23 cellular contexts compared by ENCODE assay signal in genomic region chr4:149518471-149518870, GRCh38.
DNase-seq lines count a peak whose midpoint lies in the region; ATAC-seq, FAIRE-seq and TF ChIP-seq lines count a peak whose summit lies in the region.
"Had no signal": no experiment of that assay in that cellular context is flagged by ENCODE, and none has a peak within 500 bp of the region (broad histone marks: within the 10 kb centered on the region; RNA-seq: fewer than 3 reads in every experiment).

No MANE protein-coding gene starts in this region.

- H3K27ac Mint-ChIP-seq in astrocyte (ENCODE audit: unreplicated experiment) = no peak overlapping the region
- H3K27ac Mint-ChIP-seq in naive thymus-derived CD4-positive, alpha-beta T cell = no peak overlapping the region
- H3K27ac Mint-ChIP-seq: B cell; CD8-positive, alpha-beta T cell; HFFc6 had no signal

- H3K4me1 ChIP-seq in astrocyte (ENCODE audit: insufficient read depth, low read length) = no peaks in the 10 kb centered on the region
- H3K4me1 ChIP-seq in effector memory CD4-positive, alpha-beta T cell (ENCODE audit: control insufficient read depth, insufficient read depth, low read length, poor library complexity, severe bottlenecking) = no peaks in the 10 kb centered on the region
- no peaks in the 10 kb centered on the region for H3K4me1 ChIP-seq in naive thymus-derived CD4-positive, alpha-beta T cell (ENCODE audit: control insufficient read depth in 2 of 2, insufficient read depth in 2 of 2, low read length in 2 of 2)

- no peaks in the 10 kb centered on the region for H3K36me3 Mint-ChIP-seq in astrocyte (ENCODE audit: low read depth, unreplicated experiment)
- H3K36me3 Mint-ChIP-seq in naive thymus-derived CD4-positive, alpha-beta T cell = no peaks in the 10 kb centered on the region
- H3K36me3 Mint-ChIP-seq: CD8-positive, alpha-beta T cell had no signal

- no peaks in the 10 kb centered on the region for H3K27me3 ChIP-seq in astrocyte (ENCODE audit: insufficient read depth, low read length)
- no peaks in the 10 kb centered on the region for H3K27me3 ChIP-seq in effector memory CD4-positive, alpha-beta T cell (replicated peaks; ENCODE audit: control insufficient read depth, insufficient read depth, low read length, poor library complexity, severe bottlenecking)
- no peaks in the 10 kb centered on the region for H3K27me3 ChIP-seq in naive thymus-derived CD4-positive, alpha-beta T cell (ENCODE audit: control insufficient read depth in 2 of 2, insufficient read depth in 2 of 2, low read length in 2 of 2)
- H3K27me3 ChIP-seq: BLaER1 treated with 17β-estradiol and CSF1 and Interleukin-3, amounts not matched to agents 10 nM and 100 nM had no signal

- no peak for ATAC-seq in HG02798 (IDR thresholded peaks at IDR 0.05; ENCODE audit: poor library complexity, unreplicated experiment)
- no peak for ATAC-seq in naive thymus-derived CD4-positive, alpha-beta T cell
- ATAC-seq: CD8-positive, alpha-beta T cell; GM12878; HCT116 had no signal

- H3K79me2 ChIP-seq in astrocyte (ENCODE audit: insufficient read depth, low read length) = no peaks in the 10 kb centered on the region

- no peak overlapping the region for H3K27ac ChIP-seq in astrocyte (ENCODE audit: low read depth, low read length)
- H3K27ac ChIP-seq in effector memory CD4-positive, alpha-beta T cell (ENCODE audit: insufficient read depth, low read length, poor library complexity, severe bottlenecking) = no peak overlapping the region
- H3K27ac ChIP-seq in naive thymus-derived CD4-positive, alpha-beta T cell (ENCODE audit: low read depth, low read length) = no peak overlapping the region
- H3K27ac ChIP-seq: BLaER1 treated with 17β-estradiol and CSF1 and Interleukin-3, amounts not matched to agents 10 nM and 100 nM; GM23248 had no signal

- H3K4me3 Mint-ChIP-seq in astrocyte (ENCODE audit: unreplicated experiment) = no peak overlapping the region
- H3K4me3 Mint-ChIP-seq in naive thymus-derived CD4-positive, alpha-beta T cell = no peak overlapping the region
- H3K4me3 Mint-ChIP-seq: B cell; CD8-positive, alpha-beta T cell; HFFc6 had no signal

- peaks cover 8% of the 10 kb centered on the region for H3K9me3 Mint-ChIP-seq in astrocyte (ENCODE audit: unreplicated experiment)
- peaks cover 2 to 28% (median 9%) of the 10 kb centered on the region in 11 donors for H3K9me3 Mint-ChIP-seq in naive thymus-derived CD4-positive, alpha-beta T cell
- H3K9me3 Mint-ChIP-seq: CD8-positive, alpha-beta T cell had no signal

- POLR2A ChIA-PET in naive thymus-derived CD4-positive, alpha-beta T cell (lab: Charles Lee) = no interaction called here

- intact Hi-C loops in naive thymus-derived CD4-positive, alpha-beta T cell (cut with micrococcal nuclease) = no loop called here

- no peaks in the 10 kb centered on the region for H3K9me3 ChIP-seq in astrocyte (ENCODE audit: insufficient read depth, low read depth, low read length)
- H3K9me3 ChIP-seq in effector memory CD4-positive, alpha-beta T cell (ENCODE audit: control insufficient read depth, low read length) = no peaks in the 10 kb centered on the region
- no peaks in the 10 kb centered on the region for H3K9me3 ChIP-seq in naive thymus-derived CD4-positive, alpha-beta T cell (ENCODE audit: control insufficient read depth in 2 of 3, low read length in 3 of 3)

- H3K4me2 ChIP-seq in astrocyte (ENCODE audit: low read length) = no peak overlapping the region

- H3K4me3 ChIP-seq in astrocyte (ENCODE audit: insufficient read depth, low read depth, low read length) = no peak overlapping the region
- no peak overlapping the region for H3K4me3 ChIP-seq in effector memory CD4-positive, alpha-beta T cell (ENCODE audit: insufficient read depth, low read depth, low read length, poor library complexity, severe bottlenecking)
- H3K4me3 ChIP-seq in naive thymus-derived CD4-positive, alpha-beta T cell (ENCODE audit: low read length) = no peak overlapping the region
- H3K4me3 ChIP-seq: BLaER1 treated with 17β-estradiol and CSF1 and Interleukin-3, amounts not matched to agents 10 nM and 100 nM; GM12878; GM23248 had no signal

- no peak overlapping the region for H3K9ac ChIP-seq in astrocyte (ENCODE audit: low read length)
- H3K9ac ChIP-seq: BLaER1 treated with 17β-estradiol and CSF1 and Interleukin-3, amounts not matched to agents 10 nM and 100 nM; GM23248 had no signal

- no peaks in the 10 kb centered on the region for H4K20me1 ChIP-seq in astrocyte (ENCODE audit: insufficient read depth, low read length)
- H4K20me1 ChIP-seq: BLaER1 treated with 17β-estradiol and CSF1 and Interleukin-3, amounts not matched to agents 10 nM and 100 nM had no signal

- DNase-seq in A172 (ENCODE audit: low spot score) (peak; percentile 13), M059J (ENCODE audit: low read depth) (peak; percentile 30), astrocyte (ENCODE audit: low read depth) (peak; percentile 25), renal cortical epithelial cell (ENCODE audit: low read depth) (peak; percentile 72)
- no peak for DNase-seq in effector memory CD4-positive, alpha-beta T cell
- DNase-seq in naive thymus-derived CD4-positive, alpha-beta T cell = no peak
- DNase-seq: 8988T; Calu3; CD8-positive, alpha-beta T cell; DMS 273 treated with DMSO at 0.1 percent for 48 hours; DMS53; DND-41; EL; GM23248; HFFc6; IMR-90 had no signal

- H3K36me3 ChIP-seq in astrocyte (ENCODE audit: insufficient read depth, low read length) = no peaks in the 10 kb centered on the region
- no peaks in the 10 kb centered on the region for H3K36me3 ChIP-seq in effector memory CD4-positive, alpha-beta T cell (ENCODE audit: control insufficient read depth, insufficient read depth, low read length)
- H3K36me3 ChIP-seq in naive thymus-derived CD4-positive, alpha-beta T cell (ENCODE audit: control insufficient read depth in 2 of 3, insufficient read depth in 3 of 3, low read length in 3 of 3) = no peaks in the 10 kb centered on the region
- H3K36me3 ChIP-seq: BLaER1 treated with 17β-estradiol and CSF1 and Interleukin-3, amounts not matched to agents 10 nM and 100 nM had no signal

- CTCF ChIA-PET in naive thymus-derived CD4-positive, alpha-beta T cell (lab: Charles Lee) = no interaction called here

- no peaks in the 10 kb centered on the region for H3K27me3 Mint-ChIP-seq in astrocyte (ENCODE audit: low read depth, unreplicated experiment)
- no peaks in the 10 kb centered on the region for H3K27me3 Mint-ChIP-seq in naive thymus-derived CD4-positive, alpha-beta T cell
- H3K27me3 Mint-ChIP-seq: B cell had no signal

- no peak for FAIRE-seq in astrocyte (lab: Jason Lieb, UNC)
- FAIRE-seq: GM12878, H54, HTR-8/SVneo had no signal

- TF ChIP-seq CTCF in astrocyte (IDR thresholded peaks at IDR 0.05; ENCODE audit: insufficient read depth, low read depth, low read length) = no peak

- H2AFZ ChIP-seq in astrocyte (ENCODE audit: low read depth, low read length) = no peak overlapping the region
- H2AFZ ChIP-seq: GM23248 had no signal

- H3K4me1 Mint-ChIP-seq in astrocyte (ENCODE audit: low read depth, unreplicated experiment) = peaks cover 2% of the 10 kb centered on the region
- no peaks in the 10 kb centered on the region for H3K4me1 Mint-ChIP-seq in naive thymus-derived CD4-positive, alpha-beta T cell
- H3K4me1 Mint-ChIP-seq: B cell had no signal

Comparison
In these comparisons a context has a peak if more than half of its experiments do, and no peak if none do; other contexts are left out.
1. DNase-seq: peak in A172 (single experiment), M059J (single experiment), astrocyte (single experiment) and renal cortical epithelial cell (single experiment); none in effector memory CD4-positive, alpha-beta T cell (0 of 3) and naive thymus-derived CD4-positive, alpha-beta T cell (0 of 9).